13 cellular contexts compared by ENCODE assay signal in genomic region chr20:32968833-32969241, GRCh38. TPM values are rescaled to one million over a fixed set of nuclear protein-coding genes. Genes with fewer than 3 reads are reported as not detected.
A peak's percentile ranks its signal among the peaks of the same experiment; 100 is the strongest.
DNase-seq lines count a peak whose midpoint lies in the region; ATAC-seq, FAIRE-seq and TF ChIP-seq lines count a peak whose summit lies in the region.
"Had no signal": no experiment of that assay in that cellular context is flagged by ENCODE, and none has a peak within 500 bp of the region (broad histone marks: within the 10 kb centered on the region; RNA-seq: fewer than 3 reads in every experiment).

No MANE protein-coding gene starts in this region.

- peaks cover 20% of the 10 kb centered on the region for H3F3A ChIP-seq in Loucy (ENCODE audit: low read depth)

- H3K9me3 ChIP-seq in Loucy (ENCODE audit: insufficient read depth, low read depth, low read length), result no peaks in the 10 kb centered on the region
- no peaks in the 10 kb centered on the region for H3K9me3 ChIP-seq in kidney (ENCODE audit: control insufficient read depth in 1 of 2, low read length in 2 of 2)
- no peaks in the 10 kb centered on the region for H3K9me3 ChIP-seq in SJCRH30 (replicated peaks)
- no peaks in the 10 kb centered on the region for H3K9me3 ChIP-seq in mesenchymal stem cell (ENCODE audit: control insufficient read depth, low read length)

- no peaks in the 10 kb centered on the region for H3K27me3 Mint-ChIP-seq in stimulated activated naive CD8-positive, alpha-beta T cell treated with anti-CD3 and anti-CD28 coated beads, Interleukin-15, Interleukin-2, amounts not matched to agents 100 ng/mL and 50 ng/mL, for 24 hours

- FAIRE-seq in kidney (lab: Jason Lieb, UNC), result no peak
- FAIRE-seq: astrocyte, GM18507 had no signal

- H3K27ac Mint-ChIP-seq in stimulated activated naive CD8-positive, alpha-beta T cell treated with anti-CD3 and anti-CD28 coated beads, Interleukin-15, Interleukin-2, amounts not matched to agents 100 ng/mL and 50 ng/mL, for 24 hours, result no peak overlapping the region

- H3K36me3 Mint-ChIP-seq in stimulated activated naive CD8-positive, alpha-beta T cell treated with anti-CD3 and anti-CD28 coated beads, Interleukin-15, Interleukin-2, amounts not matched to agents 100 ng/mL and 50 ng/mL, for 24 hours (ENCODE audit: low read depth), result no peaks in the 10 kb centered on the region
- H3K36me3 Mint-ChIP-seq: natural killer cell had no signal

- peaks cover 6% of the 10 kb centered on the region for H3K4me1 Mint-ChIP-seq in stimulated activated naive CD8-positive, alpha-beta T cell treated with anti-CD3 and anti-CD28 coated beads, Interleukin-15, Interleukin-2, amounts not matched to agents 100 ng/mL and 50 ng/mL, for 24 hours (ENCODE audit: low read depth)

- H3K9me3 Mint-ChIP-seq in stimulated activated naive CD8-positive, alpha-beta T cell treated with anti-CD3 and anti-CD28 coated beads, Interleukin-15, Interleukin-2, amounts not matched to agents 100 ng/mL and 50 ng/mL, for 24 hours, result no peaks in the 10 kb centered on the region
- H3K9me3 Mint-ChIP-seq: natural killer cell had no signal

- no peak overlapping the region for H2BK15ac ChIP-seq in mesenchymal stem cell (ENCODE audit: low read depth, poor library complexity, severe bottlenecking)

- WGBS in mesenchymal stem cell, result 80% methylated on average over 10 of the region's 11 CpGs

- no peaks in the 10 kb centered on the region for H3K79me1 ChIP-seq in mesenchymal stem cell (replicated peaks; ENCODE audit: low read length, poor library complexity, severe bottlenecking)

- no peak overlapping the region for H4K91ac ChIP-seq in mesenchymal stem cell (ENCODE audit: low read length)

- H3K4ac ChIP-seq in mesenchymal stem cell (ENCODE audit: low read depth in 1 of 2, low read length in 2 of 2), result no peak overlapping the region

- no peak overlapping the region for H2BK5ac ChIP-seq in mesenchymal stem cell (ENCODE audit: low read depth, low read length, poor library complexity, severe bottlenecking)

- no peak overlapping the region for H2BK12ac ChIP-seq in mesenchymal stem cell (ENCODE audit: low read length in 2 of 2)

- peak overlapping the region; percentile 48 for H2AFZ ChIP-seq in Loucy (ENCODE audit: low read length)
- H2AFZ ChIP-seq in mesenchymal stem cell (ENCODE audit: low read depth, low read length), result no peak overlapping the region

- peaks cover 84% of the 10 kb centered on the region for H3K4me1 ChIP-seq in Loucy (ENCODE audit: insufficient read depth, low read length, poor library complexity, severe bottlenecking)
- H3K4me1 ChIP-seq in kidney (ENCODE audit: control insufficient read depth in 1 of 2, insufficient read depth in 1 of 2, low read depth in 1 of 2, low read length in 2 of 2), result no peaks in the 10 kb centered on the region
- H3K4me1 ChIP-seq in SJCRH30, result peaks cover 20% of the 10 kb centered on the region
- H3K4me1 ChIP-seq in mesenchymal stem cell (ENCODE audit: control insufficient read depth, insufficient read depth, low read depth, low read length), result no peaks in the 10 kb centered on the region

- peak overlapping the region; percentile 0 for H3K4me3 Mint-ChIP-seq in stimulated activated naive CD8-positive, alpha-beta T cell treated with anti-CD3 and anti-CD28 coated beads, Interleukin-15, Interleukin-2, amounts not matched to agents 100 ng/mL and 50 ng/mL, for 24 hours
- H3K4me3 Mint-ChIP-seq: natural killer cell had no signal

- H3K27me3 ChIP-seq in Loucy (ENCODE audit: insufficient read depth, low read length, poor library complexity, severe bottlenecking), result no peaks in the 10 kb centered on the region
- 0 out of 2 replicates have a peak, but pooled peaks cover 5% of the 10 kb centered on the region for H3K27me3 ChIP-seq in SJCRH30
- peaks cover 3 to 51% of the 10 kb centered on the region in 2 experiments for H3K27me3 ChIP-seq in mesenchymal stem cell (ENCODE audit: control insufficient read depth in 1 of 2, insufficient read depth in 1 of 2, low read length in 2 of 2)

- H2BK120ac ChIP-seq in mesenchymal stem cell (ENCODE audit: low read depth, low read length), result no peak overlapping the region

- H3K27ac ChIP-seq in kidney (ENCODE audit: low read depth in 2 of 2, low read length in 2 of 2), result no peak overlapping the region
- H3K27ac ChIP-seq in SJCRH30, result no peak overlapping the region
- H3K27ac ChIP-seq in mesenchymal stem cell (ENCODE audit: low read length, poor library complexity, severe bottlenecking), result no peak overlapping the region

- H3K9me2 ChIP-seq in Loucy (replicated peaks; ENCODE audit: low read depth, low read length), result no peaks in the 10 kb centered on the region

- H4K20me1 ChIP-seq in Loucy (ENCODE audit: insufficient read depth, low read length, poor library complexity, severe bottlenecking), result no peaks in the 10 kb centered on the region

- H3K79me2 ChIP-seq in Loucy (ENCODE audit: insufficient read depth, low read length), result no peaks in the 10 kb centered on the region

- H3K9ac ChIP-seq in Loucy (ENCODE audit: low read depth, low read length, poor library complexity, severe bottlenecking), result peak overlapping the region; percentile 89
- H3K9ac ChIP-seq in kidney (ENCODE audit: low read length in 2 of 2), result no peak overlapping the region
- no peak overlapping the region for H3K9ac ChIP-seq in mesenchymal stem cell (ENCODE audit: low read length)

- TF ChIP-seq CTCF in Loucy (conservative IDR thresholded peaks at IDR 0.05; ENCODE audit: low read length), result no peak
- no peak for TF ChIP-seq CTCF in kidney (IDR thresholded peaks at IDR 0.05; ENCODE audit: borderline replicate concordance, extremely low read depth, insufficient read depth)

- H3K18ac ChIP-seq in mesenchymal stem cell (ENCODE audit: low read depth in 1 of 2, low read length in 2 of 2), result no peak overlapping the region

- H4K8ac ChIP-seq in mesenchymal stem cell (ENCODE audit: low read length), result no peak overlapping the region

- no peak overlapping the region for H3K23ac ChIP-seq in mesenchymal stem cell (ENCODE audit: low read length in 2 of 2)

- no peak for ATAC-seq in HG02938 (IDR thresholded peaks at IDR 0.05; ENCODE audit: unreplicated experiment)
- ATAC-seq: natural killer cell had no signal

- peak; percentile 69 to 73 for DNase-seq in activated T-cell treated with anti-CD3 and anti-CD28 coated beads, Interleukin-2, amount 50 U/mL, for 48 hours
- DNase-seq in kidney (peak; percentile 32), SJCRH30 (no peak), mesenchymal stem cell (no peak)
- DNase-seq: DMS79, natural killer cell, NCI-H2081 treated with DMSO at 0.1 percent for 48 hours had no signal

- no peaks in the 10 kb centered on the region for H3K36me3 ChIP-seq in Loucy (ENCODE audit: insufficient read depth, low read length)
- H3K36me3 ChIP-seq in kidney (ENCODE audit: control insufficient read depth in 1 of 2, insufficient read depth in 2 of 2, low read length in 2 of 2), result no peaks in the 10 kb centered on the region
- H3K36me3 ChIP-seq in SJCRH30, result no peaks in the 10 kb centered on the region
- H3K36me3 ChIP-seq in mesenchymal stem cell (ENCODE audit: control insufficient read depth in 1 of 2, insufficient read depth in 2 of 2, low read depth in 1 of 2, low read length in 2 of 2), result no peaks in the 10 kb centered on the region

- no peak overlapping the region for H2AK5ac ChIP-seq in mesenchymal stem cell (ENCODE audit: low read length, severe bottlenecking)

- H3K4me2 ChIP-seq in Loucy (ENCODE audit: low read depth, low read length, poor library complexity, severe bottlenecking) (peak overlapping the region; percentile 21), mesenchymal stem cell (ENCODE audit: low read length, poor library complexity, severe bottlenecking) (no peak overlapping the region)

- H3K14ac ChIP-seq in mesenchymal stem cell (ENCODE audit: low read length in 2 of 2), result no peak overlapping the region

- H3K4me3 ChIP-seq in Loucy (ENCODE audit: low read length, poor library complexity, severe bottlenecking) (no peak overlapping the region), kidney (ENCODE audit: low read length in 2 of 2) (no peak overlapping the region), SJCRH30 (no peak overlapping the region), mesenchymal stem cell (ENCODE audit: insufficient read depth in 1 of 2, low read depth in 1 of 2, low read length in 2 of 2) (no peak overlapping the region)

- intact Hi-C loops in kidney (cut with DNase I), result no loop called here

RNA-seq across cellular contexts. Expression of gene SUN5, which starts 35.4 kb away (rescaled TPM):
- total RNA-seq in kidney, result not detected
- polyA plus RNA-seq in kidney (ENCODE audit: insufficient read depth, low read depth, low replicate concordance), result not detected
- not detected in 2 replicates for total RNA-seq in SJCRH30 (2014; rRNA removed; shearing (Covaris generic))
- polyA plus RNA-seq in mesenchymal stem cell (2013, experiment 1 of 2), result not detected
- not detected for polyA plus RNA-seq in mesenchymal stem cell (2013, experiment 2 of 2)
- total RNA-seq: astrocyte, natural killer cell, RPMI7951 had no signal

RNA-seq across cellular contexts. Expression of gene BPIFB2, which starts 38.7 kb away (rescaled TPM):
- not detected for total RNA-seq in kidney
- polyA plus RNA-seq in kidney (ENCODE audit: insufficient read depth, low read depth, low replicate concordance), result not detected
- total RNA-seq in SJCRH30 (2014; rRNA removed; shearing (Covaris generic)), result not detected in 2 replicates
- not detected for polyA plus RNA-seq in mesenchymal stem cell (2013, experiment 1 of 2)
- not detected for polyA plus RNA-seq in mesenchymal stem cell (2013, experiment 2 of 2)
- total RNA-seq: astrocyte, natural killer cell, RPMI7951 had no signal

Comparison
In these comparisons a context has a peak if more than half of its experiments do, and no peak if none do; other contexts are left out.
1. DNase-seq: peak in activated T-cell treated with anti-CD3 and anti-CD28 coated beads, Interleukin-2, amount 50 U/mL, for 48 hours (2 of 2) and kidney (single experiment); none in SJCRH30 (0 of 2) and mesenchymal stem cell (single experiment).